ENCODE assay signal across 17 cellular contexts in genomic region chr10:6729071-6729773, GRCh38.
DNase-seq lines count a peak whose midpoint lies in the region; ATAC-seq, FAIRE-seq and TF ChIP-seq lines count a peak whose summit lies in the region.
"Had no signal": no experiment of that assay in that cellular context is flagged by ENCODE, and none has a peak within 500 bp of the region (broad histone marks: within the 10 kb centered on the region; RNA-seq: fewer than 3 reads in every experiment).

No MANE protein-coding gene starts in this region.

- peak; percentile 83 for DNase-seq in GM04504 (ENCODE audit: low read depth)
- DNase-seq in RCC 7860 (ENCODE audit: low spot score) = peak; percentile 45
- peak; percentile 69 for DNase-seq in fibroblast of gingiva (ENCODE audit: low read depth)
- peak in 1 of 2 donors; percentile 40 for DNase-seq in gastrocnemius medialis
- DNase-seq in NCI-H526 treated with DMSO at 0.1 percent for 48 hours (lab: John Stamatoyannopoulos, UW) = no peak
- DNase-seq in Caco-2 = no peak
- DNase-seq in activated CD8-positive, alpha-beta memory T cell treated with anti-CD3 and anti-CD28 coated beads for 24 hours = no peak
- DNase-seq: cortex of kidney, NCI-H1105, NCI-H526, SJCRH30, spleen had no signal

- H3K27me3 Mint-ChIP-seq in Caco-2 (ENCODE audit: insufficient read depth, unreplicated experiment) = peaks cover 43% of the 10 kb centered on the region

- intact Hi-C loops in gastrocnemius medialis (cut with DNase I; ENCODE audit: low total_unique reads) = no loop called here
- intact Hi-C loops in Caco-2 (cut with micrococcal nuclease; ENCODE audit: unreplicated experiment) = no loop called here

- no peaks in the 10 kb centered on the region for H3K27me3 ChIP-seq in gastrocnemius medialis
- no peaks in the 10 kb centered on the region; the same call in 1 of the 2 replicates for H3K27me3 ChIP-seq in Caco-2 (replicated peaks; ENCODE audit: control insufficient read depth, insufficient read depth, low read length)
- H3K27me3 ChIP-seq: SJCRH30, thyroid gland had no signal

- H3K36me3 Mint-ChIP-seq in Caco-2 (ENCODE audit: insufficient read depth, unreplicated experiment) = no peaks in the 10 kb centered on the region
- H3K36me3 Mint-ChIP-seq: activated naive CD4-positive, alpha-beta T cell treated with anti-CD3 and anti-CD28 coated beads, Interleukin-2, amount 50 U/mL, for 24 hours had no signal

- no peak for TF ChIP-seq POLR2A in gastrocnemius medialis (IDR thresholded peaks at IDR 0.05)

- H3K27ac ChIP-seq in gastrocnemius medialis = peak overlapping the region in 1 of 4 donors; percentile 40
- H3K27ac ChIP-seq: SJCRH30, spleen, thyroid gland had no signal

- in situ Hi-C loops in gastrocnemius medialis (cut with MboI; ENCODE audit: low sequenced_read_pairs in 4 of 4) = no loop called here

- H3K27ac Mint-ChIP-seq in Caco-2 (ENCODE audit: unreplicated experiment) = no peak overlapping the region
- H3K27ac Mint-ChIP-seq: activated naive CD4-positive, alpha-beta T cell treated with anti-CD3 and anti-CD28 coated beads, Interleukin-2, amount 50 U/mL, for 24 hours had no signal

- H3K36me3 ChIP-seq in gastrocnemius medialis (no peaks in the 10 kb centered on the region), Caco-2 (ENCODE audit: control insufficient read depth, insufficient read depth, low read length) (no peaks in the 10 kb centered on the region)
- H3K36me3 ChIP-seq: SJCRH30, spleen, thyroid gland had no signal

- H3K9me3 Mint-ChIP-seq in Caco-2 (ENCODE audit: unreplicated experiment) = no peaks in the 10 kb centered on the region
- H3K9me3 Mint-ChIP-seq: activated naive CD4-positive, alpha-beta T cell treated with anti-CD3 and anti-CD28 coated beads, Interleukin-2, amount 50 U/mL, for 24 hours; neural crest cell had no signal

- ATAC-seq in gastrocnemius medialis = peak; percentile 39 to 47
- no peak for ATAC-seq in GM21515 (IDR thresholded peaks at IDR 0.05; ENCODE audit: unreplicated experiment)

- no peak for FAIRE-seq in RCC 7860 (lab: Jason Lieb, UNC)
- FAIRE-seq: TTC549 had no signal

- TF ChIP-seq CTCF in gastrocnemius medialis (IDR thresholded peaks at IDR 0.05 in 4 of 5, conservative IDR thresholded peaks at IDR 0.05 in 1 of 5) (no peak), Caco-2 (IDR thresholded peaks at IDR 0.05; ENCODE audit: insufficient read depth in 1 of 2, low read depth in 1 of 2, low read length in 1 of 2, severe bottlenecking in 1 of 2, unreplicated experiment in 1 of 2) (no peak)

- no TSS peak for BruUV-seq in Caco-2 (replicated peaks; lab: Mats Ljungman, UMichigan)

- no peaks in the 10 kb centered on the region for H3K9me3 ChIP-seq in gastrocnemius medialis
- no peaks in the 10 kb centered on the region for H3K9me3 ChIP-seq in Caco-2
- H3K9me3 ChIP-seq: SJCRH30, spleen, thyroid gland had no signal

- POLR2A ChIA-PET in Caco-2 (lab: Charles Lee) = no interaction called here

- H3K4me3 ChIP-seq in gastrocnemius medialis (no peak overlapping the region), Caco-2 (ENCODE audit: low read depth, low read length) (no peak overlapping the region)
- H3K4me3 ChIP-seq: SJCRH30, spleen, thyroid gland had no signal

- no peaks in the 10 kb centered on the region for H3K4me1 Mint-ChIP-seq in Caco-2 (ENCODE audit: low read depth, unreplicated experiment)
- H3K4me1 Mint-ChIP-seq: activated naive CD4-positive, alpha-beta T cell treated with anti-CD3 and anti-CD28 coated beads, Interleukin-2, amount 50 U/mL, for 24 hours; neural crest cell had no signal

- no peak overlapping the region for H3K4me3 Mint-ChIP-seq in Caco-2 (ENCODE audit: unreplicated experiment)
- H3K4me3 Mint-ChIP-seq: activated naive CD4-positive, alpha-beta T cell treated with anti-CD3 and anti-CD28 coated beads, Interleukin-2, amount 50 U/mL, for 24 hours; neural crest cell had no signal

- CTCF ChIA-PET in Caco-2 (lab: Charles Lee) = no interaction called here

- H3K4me1 ChIP-seq in gastrocnemius medialis (peaks cover 12 to 13% of the 10 kb centered on the region in 2 donors), Caco-2 (no peaks in the 10 kb centered on the region)
- H3K4me1 ChIP-seq: SJCRH30, spleen, thyroid gland had no signal

Comparison
In these comparisons a context has a peak if more than half of its experiments do, and no peak if none do; other contexts are left out.
1. DNase-seq: peak in GM04504 (single experiment), RCC 7860 (single experiment) and fibroblast of gingiva (single experiment); none in NCI-H526 treated with DMSO at 0.1 percent for 48 hours (single experiment), Caco-2 (0 of 2) and activated CD8-positive, alpha-beta memory T cell treated with anti-CD3 and anti-CD28 coated beads for 24 hours (single experiment).